ENCODE assay signal across 2 cellular contexts in genomic region chr12:94623161-94623920, GRCh38.
TF ChIP-seq lines count a peak whose summit lies in the region.

No MANE protein-coding gene starts in this region.

TF ChIP-seq in IMR-90, 13 proteins besides CTCF, POLR2A, EP300 and RAD21:
- TF ChIP-seq ELK1 (IDR thresholded peaks at IDR 0.05; ENCODE audit: borderline replicate concordance, low read depth, low read length) (no peak), BHLHE40 (IDR thresholded peaks at IDR 0.05; ENCODE audit: low read depth, low read length) (no peak), MAZ (IDR thresholded peaks at IDR 0.05; ENCODE audit: borderline replicate concordance, low read depth, low read length) (no peak), MAFK (IDR thresholded peaks at IDR 0.05; ENCODE audit: low read depth, low read length) (no peak), SMC3 (IDR thresholded peaks at IDR 0.05; ENCODE audit: low read depth, low read length) (no peak), RCOR1 (IDR thresholded peaks at IDR 0.05; ENCODE audit: insufficient replicate concordance, low read length) (no peak), MXI1 (IDR thresholded peaks at IDR 0.05; ENCODE audit: borderline replicate concordance, low read depth, low read length) (no peak), RFX5 (IDR thresholded peaks at IDR 0.05; ENCODE audit: low read depth, low read length) (no peak), FOS (IDR thresholded peaks at IDR 0.05; ENCODE audit: low read depth, low read length) (no peak), CEBPB (IDR thresholded peaks at IDR 0.05; ENCODE audit: low read depth, low read length) (no peak), CHD1 (IDR thresholded peaks at IDR 0.05; ENCODE audit: low read depth, low read length) (no peak)
- TF ChIP-seq, protein P1, sequence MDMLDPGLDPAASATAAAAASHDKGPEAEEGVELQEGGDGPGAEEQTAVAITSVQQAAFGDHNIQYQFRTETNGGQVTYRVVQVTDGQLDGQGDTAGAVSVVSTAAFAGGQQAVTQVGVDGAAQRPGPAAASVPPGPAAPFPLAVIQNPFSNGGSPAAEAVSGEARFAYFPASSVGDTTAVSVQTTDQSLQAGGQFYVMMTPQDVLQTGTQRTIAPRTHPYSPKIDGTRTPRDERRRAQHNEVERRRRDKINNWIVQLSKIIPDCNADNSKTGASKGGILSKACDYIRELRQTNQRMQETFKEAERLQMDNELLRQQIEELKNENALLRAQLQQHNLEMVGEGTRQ (IDR thresholded peaks at IDR 0.05; ENCODE audit: low read depth, low read length): no peak

TF ChIP-seq in endothelial cell of umbilical vein, 7 proteins besides CTCF, POLR2A, EP300 and RAD21:
- no peak for TF ChIP-seq MAX (IDR thresholded peaks at IDR 0.05; ENCODE audit: insufficient read depth, insufficient read length)
- TF ChIP-seq FOS (IDR thresholded peaks at IDR 0.05; ENCODE audit: borderline replicate concordance, insufficient read depth, low read length): no peak
- TF ChIP-seq POLR2AphosphoS5 (IDR thresholded peaks at IDR 0.05; ENCODE audit: insufficient read depth, low read depth, low read length): no peak
- no peak for TF ChIP-seq MYC (IDR thresholded peaks at IDR 0.05; ENCODE audit: low read depth, low read length)
- TF ChIP-seq JUN (IDR thresholded peaks at IDR 0.05; ENCODE audit: borderline replicate concordance, insufficient read depth, insufficient read length, low read depth): no peak
- TF ChIP-seq EZH2 (IDR thresholded peaks at IDR 0.05; ENCODE audit: borderline replicate concordance, low read depth, low read length, severe bottlenecking): no peak
- no peak for TF ChIP-seq GATA2 (IDR thresholded peaks at IDR 0.05; ENCODE audit: insufficient read depth, insufficient read length, low read depth, low read length)
